In the genomic region with DNA sequence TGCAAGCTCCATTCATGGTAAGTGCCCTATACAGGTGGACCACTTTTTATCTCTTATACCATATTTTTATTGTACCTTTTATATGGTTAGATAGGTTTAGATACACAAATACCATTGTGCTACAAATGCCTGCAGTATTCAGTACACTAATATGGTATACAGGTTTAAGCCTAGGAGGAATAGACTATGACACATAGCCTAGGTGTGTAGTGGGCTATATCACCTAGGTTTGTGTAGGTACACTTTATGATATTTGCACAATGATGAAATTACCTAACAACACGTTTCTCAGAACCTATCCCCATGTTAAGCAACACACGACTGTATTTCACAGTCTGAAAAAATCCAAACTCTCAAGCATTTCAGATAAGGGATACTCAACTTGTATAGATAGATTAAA, we compare ENCODE assay signal across 9 cellular contexts. TPM values are rescaled to one million over a fixed set of nuclear protein-coding genes. Genes with fewer than 3 reads are reported as not detected.
"Had no signal": no experiment of that assay in that cellular context is flagged by ENCODE, and none has a peak within 500 bp of the region (broad histone marks: within the 10 kb centered on the region; RNA-seq: fewer than 3 reads in every experiment).

No MANE protein-coding gene starts in this region.

- DNase-seq: GM23248, H9, HCEC 1CT, IMR-90 had no signal

- H3K27ac ChIP-seq: GM23248 had no signal

- H3K4me3 ChIP-seq: GM23248, K562 had no signal

- ATAC-seq: K562 had no signal

- FAIRE-seq: H1, H54, HTR-8/SVneo, K562 had no signal

- H2AFZ ChIP-seq: GM23248 had no signal

RNA-seq across cellular contexts. Expression of a gene that starts 9.6 kb away (rescaled TPM):
- total RNA-seq: GM23248, HT-29, IMR-90, K562 had no signal
- polyA plus RNA-seq: GM23248 had no signal
